ENCODE assay signal across 1 cellular context in the genomic region with DNA sequence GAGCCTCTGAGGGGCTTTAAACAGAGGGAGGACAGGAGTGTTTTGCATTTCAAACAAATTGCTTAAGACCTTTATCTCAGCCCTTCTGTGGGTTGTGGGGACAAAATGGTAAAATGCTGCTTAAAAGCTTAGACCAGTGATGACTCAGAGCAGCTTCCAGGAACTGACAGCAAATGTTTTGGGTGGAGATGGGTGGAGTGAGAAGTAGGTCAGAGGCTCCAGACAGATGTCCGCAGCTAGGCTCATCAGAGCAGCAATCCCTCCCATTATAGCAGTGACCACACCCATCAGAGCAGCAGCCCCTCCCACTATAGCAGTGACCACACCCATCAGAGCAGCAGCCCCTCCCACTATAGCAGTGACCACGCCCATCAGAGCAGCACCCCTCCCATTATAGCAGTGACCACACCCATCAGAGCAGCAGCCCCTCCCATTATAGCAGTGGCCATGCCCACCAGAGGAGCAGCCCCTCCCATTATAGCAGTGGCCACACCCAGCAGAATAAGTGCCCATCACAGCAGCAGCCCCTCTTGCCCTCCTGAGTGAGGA.
TF ChIP-seq lines count a peak whose summit lies in the region.

No MANE protein-coding gene starts in this region.

TF ChIP-seq in K562, 482 proteins besides CTCF, POLR2A, EP300 and RAD21 (continued from another document and continues in another):
- TF ChIP-seq, protein P1, sequence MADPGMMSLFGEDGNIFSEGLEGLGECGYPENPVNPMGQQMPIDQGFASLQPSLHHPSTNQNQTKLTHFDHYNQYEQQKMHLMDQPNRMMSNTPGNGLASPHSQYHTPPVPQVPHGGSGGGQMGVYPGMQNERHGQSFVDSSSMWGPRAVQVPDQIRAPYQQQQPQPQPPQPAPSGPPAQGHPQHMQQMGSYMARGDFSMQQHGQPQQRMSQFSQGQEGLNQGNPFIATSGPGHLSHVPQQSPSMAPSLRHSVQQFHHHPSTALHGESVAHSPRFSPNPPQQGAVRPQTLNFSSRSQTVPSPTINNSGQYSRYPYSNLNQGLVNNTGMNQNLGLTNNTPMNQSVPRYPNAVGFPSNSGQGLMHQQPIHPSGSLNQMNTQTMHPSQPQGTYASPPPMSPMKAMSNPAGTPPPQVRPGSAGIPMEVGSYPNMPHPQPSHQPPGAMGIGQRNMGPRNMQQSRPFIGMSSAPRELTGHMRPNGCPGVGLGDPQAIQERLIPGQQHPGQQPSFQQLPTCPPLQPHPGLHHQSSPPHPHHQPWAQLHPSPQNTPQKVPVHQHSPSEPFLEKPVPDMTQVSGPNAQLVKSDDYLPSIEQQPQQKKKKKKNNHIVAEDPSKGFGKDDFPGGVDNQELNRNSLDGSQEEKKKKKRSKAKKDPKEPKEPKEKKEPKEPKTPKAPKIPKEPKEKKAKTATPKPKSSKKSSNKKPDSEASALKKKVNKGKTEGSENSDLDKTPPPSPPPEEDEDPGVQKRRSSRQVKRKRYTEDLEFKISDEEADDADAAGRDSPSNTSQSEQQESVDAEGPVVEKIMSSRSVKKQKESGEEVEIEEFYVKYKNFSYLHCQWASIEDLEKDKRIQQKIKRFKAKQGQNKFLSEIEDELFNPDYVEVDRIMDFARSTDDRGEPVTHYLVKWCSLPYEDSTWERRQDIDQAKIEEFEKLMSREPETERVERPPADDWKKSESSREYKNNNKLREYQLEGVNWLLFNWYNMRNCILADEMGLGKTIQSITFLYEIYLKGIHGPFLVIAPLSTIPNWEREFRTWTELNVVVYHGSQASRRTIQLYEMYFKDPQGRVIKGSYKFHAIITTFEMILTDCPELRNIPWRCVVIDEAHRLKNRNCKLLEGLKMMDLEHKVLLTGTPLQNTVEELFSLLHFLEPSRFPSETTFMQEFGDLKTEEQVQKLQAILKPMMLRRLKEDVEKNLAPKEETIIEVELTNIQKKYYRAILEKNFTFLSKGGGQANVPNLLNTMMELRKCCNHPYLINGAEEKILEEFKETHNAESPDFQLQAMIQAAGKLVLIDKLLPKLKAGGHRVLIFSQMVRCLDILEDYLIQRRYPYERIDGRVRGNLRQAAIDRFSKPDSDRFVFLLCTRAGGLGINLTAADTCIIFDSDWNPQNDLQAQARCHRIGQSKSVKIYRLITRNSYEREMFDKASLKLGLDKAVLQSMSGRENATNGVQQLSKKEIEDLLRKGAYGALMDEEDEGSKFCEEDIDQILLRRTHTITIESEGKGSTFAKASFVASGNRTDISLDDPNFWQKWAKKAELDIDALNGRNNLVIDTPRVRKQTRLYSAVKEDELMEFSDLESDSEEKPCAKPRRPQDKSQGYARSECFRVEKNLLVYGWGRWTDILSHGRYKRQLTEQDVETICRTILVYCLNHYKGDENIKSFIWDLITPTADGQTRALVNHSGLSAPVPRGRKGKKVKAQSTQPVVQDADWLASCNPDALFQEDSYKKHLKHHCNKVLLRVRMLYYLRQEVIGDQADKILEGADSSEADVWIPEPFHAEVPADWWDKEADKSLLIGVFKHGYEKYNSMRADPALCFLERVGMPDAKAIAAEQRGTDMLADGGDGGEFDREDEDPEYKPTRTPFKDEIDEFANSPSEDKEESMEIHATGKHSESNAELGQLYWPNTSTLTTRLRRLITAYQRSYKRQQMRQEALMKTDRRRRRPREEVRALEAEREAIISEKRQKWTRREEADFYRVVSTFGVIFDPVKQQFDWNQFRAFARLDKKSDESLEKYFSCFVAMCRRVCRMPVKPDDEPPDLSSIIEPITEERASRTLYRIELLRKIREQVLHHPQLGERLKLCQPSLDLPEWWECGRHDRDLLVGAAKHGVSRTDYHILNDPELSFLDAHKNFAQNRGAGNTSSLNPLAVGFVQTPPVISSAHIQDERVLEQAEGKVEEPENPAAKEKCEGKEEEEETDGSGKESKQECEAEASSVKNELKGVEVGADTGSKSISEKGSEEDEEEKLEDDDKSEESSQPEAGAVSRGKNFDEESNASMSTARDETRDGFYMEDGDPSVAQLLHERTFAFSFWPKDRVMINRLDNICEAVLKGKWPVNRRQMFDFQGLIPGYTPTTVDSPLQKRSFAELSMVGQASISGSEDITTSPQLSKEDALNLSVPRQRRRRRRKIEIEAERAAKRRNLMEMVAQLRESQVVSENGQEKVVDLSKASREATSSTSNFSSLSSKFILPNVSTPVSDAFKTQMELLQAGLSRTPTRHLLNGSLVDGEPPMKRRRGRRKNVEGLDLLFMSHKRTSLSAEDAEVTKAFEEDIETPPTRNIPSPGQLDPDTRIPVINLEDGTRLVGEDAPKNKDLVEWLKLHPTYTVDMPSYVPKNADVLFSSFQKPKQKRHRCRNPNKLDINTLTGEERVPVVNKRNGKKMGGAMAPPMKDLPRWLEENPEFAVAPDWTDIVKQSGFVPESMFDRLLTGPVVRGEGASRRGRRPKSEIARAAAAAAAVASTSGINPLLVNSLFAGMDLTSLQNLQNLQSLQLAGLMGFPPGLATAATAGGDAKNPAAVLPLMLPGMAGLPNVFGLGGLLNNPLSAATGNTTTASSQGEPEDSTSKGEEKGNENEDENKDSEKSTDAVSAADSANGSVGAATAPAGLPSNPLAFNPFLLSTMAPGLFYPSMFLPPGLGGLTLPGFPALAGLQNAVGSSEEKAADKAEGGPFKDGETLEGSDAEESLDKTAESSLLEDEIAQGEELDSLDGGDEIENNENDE (IDR thresholded peaks at IDR 0.05; ENCODE audit: low read depth, low read length), result no peak
- TF ChIP-seq IRF2 (CRISPR knock-in tag; IDR thresholded peaks at IDR 0.05) (no peak), GTF2A2 (tag; IDR thresholded peaks at IDR 0.05) (no peak), ZNF77 (CRISPR knock-in tag; IDR thresholded peaks at IDR 0.05) (no peak), ZNF561 (CRISPR knock-in tag; conservative IDR thresholded peaks at IDR 0.05) (no peak), ZNF239 (CRISPR knock-in tag; IDR thresholded peaks at IDR 0.05) (no peak), MAZ (CRISPR knock-in tag; conservative IDR thresholded peaks at IDR 0.05 in 1 of 2, IDR thresholded peaks at IDR 0.05 in 1 of 2) (peak in 1 of 2 experiments; percentile 55; a peak in 2 of 4 replicates), ZBTB8A (IDR thresholded peaks at IDR 0.05; ENCODE audit: partially characterized antibody) (no peak), JUND (IDR thresholded peaks at IDR 0.05; ENCODE audit: borderline replicate concordance, low read depth, low read length) (peak; percentile 100), JUND (tag; IDR thresholded peaks at IDR 0.05; ENCODE audit: borderline replicate concordance, low read depth, low read length) (peak; percentile 99), ZEB2 (IDR thresholded peaks at IDR 0.05) (peak; percentile 83), RFX7 (CRISPR knock-in tag; IDR thresholded peaks at IDR 0.05) (no peak), CXXC5 (CRISPR knock-in tag; IDR thresholded peaks at IDR 0.05) (no peak), E2F1 (CRISPR knock-in tag; IDR thresholded peaks at IDR 0.05) (no peak), ETS2 (tag; IDR thresholded peaks at IDR 0.05; ENCODE audit: borderline replicate concordance, poor library complexity, severe bottlenecking) (no peak), TAL1 (IDR thresholded peaks at IDR 0.05) (peak; percentile 85), MYC (IDR thresholded peaks at IDR 0.05; ENCODE audit: low read depth, low read length) (no peak), MYC (CRISPR knock-in tag; IDR thresholded peaks at IDR 0.05; ENCODE audit: borderline replicate concordance, low read depth) (no peak), SMAD3 (CRISPR knock-in tag; conservative IDR thresholded peaks at IDR 0.05) (no peak), ZNF589 (CRISPR knock-in tag; IDR thresholded peaks at IDR 0.05; ENCODE audit: low read depth) (no peak), KLF13 (tag; IDR thresholded peaks at IDR 0.05; ENCODE audit: borderline replicate concordance, low read depth) (no peak), ZNF140 (CRISPR knock-in tag; IDR thresholded peaks at IDR 0.05) (no peak), U2AF2 (optimal IDR thresholded peaks at IDR 0.05; ENCODE audit: low read depth, low read length) (no peak), LEF1 (IDR thresholded peaks at IDR 0.05) (peak; percentile 83), SPI1 (IDR thresholded peaks at IDR 0.05; ENCODE audit: borderline replicate concordance, low read depth, low read length) (no peak), YBX1 (IDR thresholded peaks at IDR 0.05) (no peak), FOXA3 (CRISPR knock-in tag; conservative IDR thresholded peaks at IDR 0.05 in 1 of 2, IDR thresholded peaks at IDR 0.05 in 1 of 2) (no peak), ATF1 (CRISPR knock-in tag; IDR thresholded peaks at IDR 0.05) (no peak), ATF1 (tag; IDR thresholded peaks at IDR 0.05) (peak; percentile 62), POLR2AphosphoS2 (IDR thresholded peaks at IDR 0.05; ENCODE audit: low read length) (no peak), ESRRB (CRISPR knock-in tag; IDR thresholded peaks at IDR 0.05; ENCODE audit: borderline replicate concordance) (no peak), RBM25 (IDR thresholded peaks at IDR 0.05; ENCODE audit: low read depth, low read length, severe bottlenecking) (no peak), HDAC3 (IDR thresholded peaks at IDR 0.05; ENCODE audit: borderline replicate concordance, partially characterized antibody) (peak; percentile 98), NFRKB (IDR thresholded peaks at IDR 0.05; ENCODE audit: low read depth) (no peak)
- TF ChIP-seq, protein P2, sequence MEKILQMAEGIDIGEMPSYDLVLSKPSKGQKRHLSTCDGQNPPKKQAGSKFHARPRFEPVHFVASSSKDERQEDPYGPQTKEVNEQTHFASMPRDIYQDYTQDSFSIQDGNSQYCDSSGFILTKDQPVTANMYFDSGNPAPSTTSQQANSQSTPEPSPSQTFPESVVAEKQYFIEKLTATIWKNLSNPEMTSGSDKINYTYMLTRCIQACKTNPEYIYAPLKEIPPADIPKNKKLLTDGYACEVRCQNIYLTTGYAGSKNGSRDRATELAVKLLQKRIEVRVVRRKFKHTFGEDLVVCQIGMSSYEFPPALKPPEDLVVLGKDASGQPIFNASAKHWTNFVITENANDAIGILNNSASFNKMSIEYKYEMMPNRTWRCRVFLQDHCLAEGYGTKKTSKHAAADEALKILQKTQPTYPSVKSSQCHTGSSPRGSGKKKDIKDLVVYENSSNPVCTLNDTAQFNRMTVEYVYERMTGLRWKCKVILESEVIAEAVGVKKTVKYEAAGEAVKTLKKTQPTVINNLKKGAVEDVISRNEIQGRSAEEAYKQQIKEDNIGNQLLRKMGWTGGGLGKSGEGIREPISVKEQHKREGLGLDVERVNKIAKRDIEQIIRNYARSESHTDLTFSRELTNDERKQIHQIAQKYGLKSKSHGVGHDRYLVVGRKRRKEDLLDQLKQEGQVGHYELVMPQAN (IDR thresholded peaks at IDR 0.05; ENCODE audit: borderline replicate concordance), result no peak
- TF ChIP-seq, protein P3, sequence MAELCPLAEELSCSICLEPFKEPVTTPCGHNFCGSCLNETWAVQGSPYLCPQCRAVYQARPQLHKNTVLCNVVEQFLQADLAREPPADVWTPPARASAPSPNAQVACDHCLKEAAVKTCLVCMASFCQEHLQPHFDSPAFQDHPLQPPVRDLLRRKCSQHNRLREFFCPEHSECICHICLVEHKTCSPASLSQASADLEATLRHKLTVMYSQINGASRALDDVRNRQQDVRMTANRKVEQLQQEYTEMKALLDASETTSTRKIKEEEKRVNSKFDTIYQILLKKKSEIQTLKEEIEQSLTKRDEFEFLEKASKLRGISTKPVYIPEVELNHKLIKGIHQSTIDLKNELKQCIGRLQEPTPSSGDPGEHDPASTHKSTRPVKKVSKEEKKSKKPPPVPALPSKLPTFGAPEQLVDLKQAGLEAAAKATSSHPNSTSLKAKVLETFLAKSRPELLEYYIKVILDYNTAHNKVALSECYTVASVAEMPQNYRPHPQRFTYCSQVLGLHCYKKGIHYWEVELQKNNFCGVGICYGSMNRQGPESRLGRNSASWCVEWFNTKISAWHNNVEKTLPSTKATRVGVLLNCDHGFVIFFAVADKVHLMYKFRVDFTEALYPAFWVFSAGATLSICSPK (IDR thresholded peaks at IDR 0.05; ENCODE audit: borderline replicate concordance), result no peak
- TF ChIP-seq, protein P4, sequence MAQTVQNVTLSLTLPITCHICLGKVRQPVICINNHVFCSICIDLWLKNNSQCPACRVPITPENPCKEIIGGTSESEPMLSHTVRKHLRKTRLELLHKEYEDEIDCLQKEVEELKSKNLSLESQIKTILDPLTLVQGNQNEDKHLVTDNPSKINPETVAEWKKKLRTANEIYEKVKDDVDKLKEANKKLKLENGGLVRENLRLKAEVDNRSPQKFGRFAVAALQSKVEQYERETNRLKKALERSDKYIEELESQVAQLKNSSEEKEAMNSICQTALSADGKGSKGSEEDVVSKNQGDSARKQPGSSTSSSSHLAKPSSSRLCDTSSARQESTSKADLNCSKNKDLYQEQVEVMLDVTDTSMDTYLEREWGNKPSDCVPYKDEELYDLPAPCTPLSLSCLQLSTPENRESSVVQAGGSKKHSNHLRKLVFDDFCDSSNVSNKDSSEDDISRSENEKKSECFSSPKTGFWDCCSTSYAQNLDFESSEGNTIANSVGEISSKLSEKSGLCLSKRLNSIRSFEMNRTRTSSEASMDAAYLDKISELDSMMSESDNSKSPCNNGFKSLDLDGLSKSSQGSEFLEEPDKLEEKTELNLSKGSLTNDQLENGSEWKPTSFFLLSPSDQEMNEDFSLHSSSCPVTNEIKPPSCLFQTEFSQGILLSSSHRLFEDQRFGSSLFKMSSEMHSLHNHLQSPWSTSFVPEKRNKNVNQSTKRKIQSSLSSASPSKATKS (CRISPR knock-in tag; IDR thresholded peaks at IDR 0.05), result no peak
- TF ChIP-seq, protein P5, sequence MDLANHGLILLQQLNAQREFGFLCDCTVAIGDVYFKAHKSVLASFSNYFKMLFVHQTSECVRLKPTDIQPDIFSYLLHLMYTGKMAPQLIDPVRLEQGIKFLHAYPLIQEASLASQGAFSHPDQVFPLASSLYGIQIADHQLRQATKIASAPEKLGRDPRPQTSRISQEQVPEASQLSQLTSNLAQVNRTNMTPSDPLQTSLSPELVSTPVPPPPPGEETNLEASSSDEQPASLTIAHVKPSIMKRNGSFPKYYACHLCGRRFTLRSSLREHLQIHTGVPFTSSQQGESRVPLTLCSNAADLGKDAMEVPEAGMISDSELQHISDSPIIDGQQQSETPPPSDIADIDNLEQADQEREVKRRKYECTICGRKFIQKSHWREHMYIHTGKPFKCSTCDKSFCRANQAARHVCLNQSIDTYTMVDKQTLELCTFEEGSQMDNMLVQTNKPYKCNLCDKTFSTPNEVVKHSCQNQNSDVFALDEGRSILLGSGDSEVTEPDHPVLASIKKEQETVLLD (IDR thresholded peaks at IDR 0.05), result no peak
